In genomic region chr3:133038089-133038730, GRCh38 we compare ENCODE assay signal across 8 cellular contexts. TPM values are rescaled to one million over a fixed set of nuclear protein-coding genes. Genes with fewer than 3 reads are reported as not detected.
DNase-seq lines count a peak whose midpoint lies in the region; FAIRE-seq and TF ChIP-seq lines count a peak whose summit lies in the region.

Gene TMEM108, plus strand, starts transcription at chr3:133038391.

- no peaks in the 10 kb centered on the region for H3K36me3 Mint-ChIP-seq in dendritic cell treated with granulocyte-macrophage colony-stimulating factor and Interleukin-4, amounts not matched to agents 40 ng/mL and 50 ng/mL, for 4 days (ENCODE audit: low read depth)

- no peak for TF ChIP-seq POLR2A in GM12892 (IDR thresholded peaks at IDR 0.05; ENCODE audit: low read depth, low read length)

- peak within 1 kb of the TSS; percentile 66 for H3K4me3 Mint-ChIP-seq in dendritic cell treated with granulocyte-macrophage colony-stimulating factor and Interleukin-4, amounts not matched to agents 40 ng/mL and 50 ng/mL, for 4 days

- no peak within 1 kb of the TSS for H3K27ac Mint-ChIP-seq in dendritic cell treated with granulocyte-macrophage colony-stimulating factor and Interleukin-4, amounts not matched to agents 40 ng/mL and 50 ng/mL, for 4 days

- H3K9me3 Mint-ChIP-seq in dendritic cell treated with granulocyte-macrophage colony-stimulating factor and Interleukin-4, amounts not matched to agents 40 ng/mL and 50 ng/mL, for 4 days: no peaks in the 10 kb centered on the region

- no peak for FAIRE-seq in D721Med (lab: Jason Lieb, UNC)
- no peak for FAIRE-seq in GM12892 (lab: Jason Lieb, UNC)

- DNase-seq in D721Med (ENCODE audit: insufficient read length, low spot score) (peak; percentile 83), HUDEP-2 (lab: John Stamatoyannopoulos, UW; ENCODE audit: unreplicated experiment in 76 of 76) (peak in 47 of 76 experiments; percentile 2 to 73 (median 32)), SHP77 treated with DMSO at 0.1 percent for 48 hours (lab: John Stamatoyannopoulos, UW) (peak; percentile 47), kidney glomerular epithelial cell (lab: John Stamatoyannopoulos, UW) (peak; percentile 36), smooth muscle cell of the brain vasculature (ENCODE audit: low read depth, low spot score) (peak; percentile 33), GM12892 (ENCODE audit: insufficient read length) (no peak), RKO (ENCODE audit: low spot score) (no peak)

- H3K4me1 Mint-ChIP-seq in dendritic cell treated with granulocyte-macrophage colony-stimulating factor and Interleukin-4, amounts not matched to agents 40 ng/mL and 50 ng/mL, for 4 days (ENCODE audit: low read depth): peaks cover 13% of the 10 kb centered on the region

- intact Hi-C loops in dendritic cell treated with granulocyte-macrophage colony-stimulating factor and Interleukin-4, amounts not matched to agents 40 ng/mL and 50 ng/mL, for 4 days (cut with micrococcal nuclease): no loop called here

- no peak for TF ChIP-seq CTCF in D721Med (IDR thresholded peaks at IDR 0.05; ENCODE audit: insufficient read depth, missing control alignments)

- peaks cover 52% of the 10 kb centered on the region for H3K27me3 Mint-ChIP-seq in dendritic cell treated with granulocyte-macrophage colony-stimulating factor and Interleukin-4, amounts not matched to agents 40 ng/mL and 50 ng/mL, for 4 days

RNA-seq across cellular contexts. Expression of gene TMEM108, which starts in this region (rescaled TPM):
- polyA plus RNA-seq in GM12892 (2012; ENCODE audit: missing spikeins): 0.36 TPM

Comparison
In these comparisons a context has a peak if more than half of its experiments do, and no peak if none do; other contexts are left out.
1. DNase-seq: peak in D721Med (single experiment), HUDEP-2 (47 of 76), SHP77 treated with DMSO at 0.1 percent for 48 hours (single experiment), kidney glomerular epithelial cell (single experiment) and smooth muscle cell of the brain vasculature (single experiment); none in GM12892 (single experiment) and RKO (single experiment).